15 cellular contexts compared by ENCODE assay signal in genomic region chr10:71268751-71269150, GRCh38. TPM values are rescaled to one million over a fixed set of nuclear protein-coding genes. Genes with fewer than 3 reads are reported as not detected.
DNase-seq lines count a peak whose midpoint lies in the region; ATAC-seq and TF ChIP-seq lines count a peak whose summit lies in the region.
"Had no signal": no experiment of that assay in that cellular context is flagged by ENCODE, and none has a peak within 500 bp of the region (broad histone marks: within the 10 kb centered on the region; RNA-seq: fewer than 3 reads in every experiment).

No MANE protein-coding gene starts in this region.

- no peak for DNase-seq in HFFc6
- peak; percentile 87 for DNase-seq in cerebellar cortex (ENCODE audit: low spot score)
- DNase-seq in left ventricle myocardium superior, result peak; percentile 85
- no peak for DNase-seq in breast epithelium (ENCODE audit: low spot score in 2 of 2)
- no peak for DNase-seq in GDM1 (lab: John Stamatoyannopoulos, UW)
- DNase-seq in uterus, result no peak
- DNase-seq: activated naive CD4-positive, alpha-beta T cell treated with anti-CD3 and anti-CD28 coated beads for 36 hours; CD4-positive, CD25-positive, alpha-beta regulatory T cell; central memory CD4-positive, alpha-beta T cell; immature natural killer cell; NCI-H1417 treated with DMSO at 0.1 percent for 48 hours; stimulated activated naive CD8-positive, alpha-beta T cell treated with anti-CD3 and anti-CD28 coated beads, Interleukin-15, Interleukin-2, amounts not matched to agents 100 U/mL and 50 U/mL, for 24 hours had no signal

- intact Hi-C loops in left ventricle myocardium superior (cut with micrococcal nuclease), result no loop called here
- intact Hi-C loops in breast epithelium (cut with DNase I; ENCODE audit: low total_unique reads), result no loop called here
- intact Hi-C loops in uterus (cut with DNase I; ENCODE audit: low total_unique reads), result loop anchor here (10.0 kb wide), 1 partner anchor 54 kb away; the partner anchor contains the start of gene UNC5B

- TF ChIP-seq POLR2A in breast epithelium (IDR thresholded peaks at IDR 0.05), result no peak
- TF ChIP-seq POLR2A in uterus (IDR thresholded peaks at IDR 0.05), result no peak

- H3K9me3 ChIP-seq in skeletal muscle tissue (ENCODE audit: control insufficient read depth in 3 of 3, low read length in 3 of 3) (no peaks in the 10 kb centered on the region), breast epithelium (no peaks in the 10 kb centered on the region), uterus (no peaks in the 10 kb centered on the region)
- H3K9me3 ChIP-seq: esophagus muscularis mucosa had no signal

- TF ChIP-seq CTCF in HFFc6 (IDR thresholded peaks at IDR 0.05) (peak; percentile 31; the same call in 1 of the 2 replicates), breast epithelium (IDR thresholded peaks at IDR 0.05) (no peak), uterus (IDR thresholded peaks at IDR 0.05) (no peak)

- H3K9me3 Mint-ChIP-seq in HFFc6, result no peaks in the 10 kb centered on the region
- H3K9me3 Mint-ChIP-seq: activated naive CD4-positive, alpha-beta T cell treated with anti-CD3 and anti-CD28 coated beads for 36 hours; CD4-positive, CD25-positive, alpha-beta regulatory T cell; immature natural killer cell had no signal

- H3K27me3 ChIP-seq in skeletal muscle tissue (ENCODE audit: control insufficient read depth in 3 of 3, insufficient read depth in 3 of 3, low read length in 3 of 3) (no peaks in the 10 kb centered on the region), breast epithelium (no peaks in the 10 kb centered on the region), uterus (no peaks in the 10 kb centered on the region)
- H3K27me3 ChIP-seq: esophagus muscularis mucosa had no signal

- peak overlapping the region; percentile 52; the same call in 1 of the 2 replicates for H3K27ac Mint-ChIP-seq in HFFc6
- H3K27ac Mint-ChIP-seq: activated naive CD4-positive, alpha-beta T cell treated with anti-CD3 and anti-CD28 coated beads for 36 hours; CD4-positive, CD25-positive, alpha-beta regulatory T cell; immature natural killer cell had no signal

- H3K4me1 Mint-ChIP-seq in HFFc6 (ENCODE audit: low read depth), result peaks cover 43% of the 10 kb centered on the region
- H3K4me1 Mint-ChIP-seq: CD4-positive, CD25-positive, alpha-beta regulatory T cell; immature natural killer cell had no signal

- no peaks in the 10 kb centered on the region for H3K36me3 Mint-ChIP-seq in HFFc6 (ENCODE audit: low read depth)
- H3K36me3 Mint-ChIP-seq: CD4-positive, CD25-positive, alpha-beta regulatory T cell; immature natural killer cell had no signal

- ATAC-seq in left ventricle myocardium superior, result peak; percentile 81
- no peak for ATAC-seq in GM21619 (IDR thresholded peaks at IDR 0.05; ENCODE audit: unreplicated experiment)
- ATAC-seq: stimulated activated naive CD8-positive, alpha-beta T cell treated with anti-CD3 and anti-CD28 coated beads, Interleukin-15, Interleukin-2, amounts not matched to agents 100 U/mL and 50 U/mL, for 24 hours had no signal

- H3K27ac ChIP-seq in skeletal muscle tissue (ENCODE audit: low read depth, low read length), result peak overlapping the region; percentile 47
- H3K27ac ChIP-seq in breast epithelium, result no peak overlapping the region
- peak overlapping the region in 1 of 2 donors; percentile 78 for H3K27ac ChIP-seq in uterus
- H3K27ac ChIP-seq: esophagus muscularis mucosa had no signal

- H3K27me3 Mint-ChIP-seq in HFFc6 (ENCODE audit: insufficient read depth), result peaks cover 1% of the 10 kb centered on the region; the same call in 1 of the 2 replicates

- H3K4me1 ChIP-seq in skeletal muscle tissue (ENCODE audit: control insufficient read depth in 3 of 3, insufficient read depth in 3 of 3, low read length in 3 of 3) (peaks cover 32 to 61% (median 49%) of the 10 kb centered on the region in 3 donors), breast epithelium (peaks cover 0 to 8% of the 10 kb centered on the region in 2 donors), uterus (no peaks in the 10 kb centered on the region)

- peak overlapping the region; percentile 38 to 81 (median 54) for H3K9ac ChIP-seq in skeletal muscle tissue (ENCODE audit: low read depth in 1 of 3, low read length in 3 of 3)

- H3K4me3 Mint-ChIP-seq in HFFc6, result no peak overlapping the region; the same call in 1 of the 2 replicates
- H3K4me3 Mint-ChIP-seq: activated naive CD4-positive, alpha-beta T cell treated with anti-CD3 and anti-CD28 coated beads for 36 hours; CD4-positive, CD25-positive, alpha-beta regulatory T cell; immature natural killer cell had no signal

- H3K36me3 ChIP-seq in skeletal muscle tissue (ENCODE audit: control insufficient read depth in 3 of 3, insufficient read depth in 3 of 3, low read length in 3 of 3) (no peaks in the 10 kb centered on the region), breast epithelium (no peaks in the 10 kb centered on the region), uterus (no peaks in the 10 kb centered on the region)
- H3K36me3 ChIP-seq: esophagus muscularis mucosa had no signal

- H3K4me3 ChIP-seq in skeletal muscle tissue (ENCODE audit: low read length in 3 of 3) (peak overlapping the region in 1 of 3 donors; percentile 29), breast epithelium (no peak overlapping the region), uterus (no peak overlapping the region)
- H3K4me3 ChIP-seq: esophagus muscularis mucosa had no signal

RNA-seq across cellular contexts. Expression of gene SLC29A3, which starts 50.3 kb away (rescaled TPM):
- total RNA-seq in HFFc6 (2021; fragmentation: NEBNext Ultra II Directional; extraction: Animal tissue kit (Norgen Biotek cat#: 25700)), result 1 to 10 TPM; 2.1 to 4.4 (median 2.7) TPM
- total RNA-seq in left ventricle myocardium superior, result 2.0 TPM
- total RNA-seq in skeletal muscle tissue, result 1.0 TPM
- 10 to 100 TPM in 1 of 3 donors, 1 to 10 TPM in 2; 5.6 to 12.0 (median 6.2) TPM for total RNA-seq in breast epithelium
- 10 to 100 TPM in 1 of 4 donors, 1 to 10 TPM in 3; 1.0 to 13.8 (median 5.5) TPM for total RNA-seq in uterus

RNA-seq across cellular contexts. Expression of gene UNC5B, which starts 56.4 kb away (rescaled TPM):
- 10 to 100 TPM in 1 of 6 experiments, 1 to 10 TPM in 5; 5.2 to 11.6 (median 5.7) TPM for total RNA-seq in HFFc6 (2021; fragmentation: NEBNext Ultra II Directional; extraction: Animal tissue kit (Norgen Biotek cat#: 25700))
- total RNA-seq in left ventricle myocardium superior (12.8 TPM), skeletal muscle tissue (6.3 TPM), breast epithelium (1 to 10 TPM in 2 of 3 donors, under 1 TPM in 1; 0.80 to 4.9 (median 3.5) TPM), uterus (10 to 100 TPM in 3 of 4 donors, 1 to 10 TPM in 1; 5.3 to 26.6 (median 17.7) TPM)

Comparison
In these comparisons a context has a peak if more than half of its experiments do, and no peak if none do; other contexts are left out.
1. DNase-seq: peak in cerebellar cortex (single experiment) and left ventricle myocardium superior (single experiment); none in HFFc6 (single experiment), breast epithelium (0 of 2), GDM1 (single experiment) and uterus (0 of 2).